In the genomic region with DNA sequence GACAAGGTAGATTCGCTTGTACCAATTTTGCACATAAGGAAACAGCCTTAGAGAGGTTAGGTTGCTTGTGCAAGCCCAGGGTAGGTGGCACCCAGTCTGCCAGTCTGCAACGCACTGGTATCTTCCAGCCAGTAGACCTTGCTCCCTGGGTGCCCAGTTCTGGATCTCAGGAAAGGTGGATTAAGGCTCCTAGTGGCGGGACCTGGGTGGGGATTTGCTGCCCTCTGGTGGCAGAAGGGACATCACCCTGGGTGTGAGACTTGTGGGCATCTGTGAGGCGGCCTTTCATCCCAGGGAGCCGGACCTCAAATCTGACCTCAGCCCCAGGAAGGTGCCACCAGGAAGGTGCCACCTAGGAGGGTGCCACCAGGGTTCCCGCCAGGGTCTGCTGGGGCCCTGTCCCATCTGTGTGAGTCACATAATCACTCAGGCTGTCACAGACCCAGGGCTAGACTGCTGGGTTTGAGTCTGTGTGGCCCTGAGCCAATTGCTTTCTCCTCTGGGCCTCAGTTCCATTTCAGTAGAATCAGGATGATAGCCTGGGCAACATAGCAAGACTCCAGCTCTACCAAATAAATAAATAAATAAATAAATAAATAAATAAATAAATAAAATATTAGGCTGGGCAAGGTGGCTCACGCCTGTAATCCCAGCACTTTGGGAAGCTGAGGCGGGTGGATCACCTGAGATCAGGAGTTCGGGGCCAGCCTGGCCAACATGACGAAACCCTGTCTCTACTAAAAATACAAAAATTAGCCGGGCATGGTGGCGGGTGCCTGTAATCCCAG, we compare ENCODE assay signal across 9 cellular contexts. TPM values are rescaled to one million over a fixed set of nuclear protein-coding genes. Genes with fewer than 3 reads are reported as not detected.
DNase-seq lines count a peak whose midpoint lies in the region; ATAC-seq and TF ChIP-seq lines count a peak whose summit lies in the region.
"Had no signal": no experiment of that assay in that cellular context is flagged by ENCODE, and none has a peak within 500 bp of the region (broad histone marks: within the 10 kb centered on the region; RNA-seq: fewer than 3 reads in every experiment).

No MANE protein-coding gene starts in this region.

- peaks cover 5% of the 10 kb centered on the region in 2 donors for H3K4me1 Mint-ChIP-seq in natural killer cell
- peaks cover 17% of the 10 kb centered on the region for H3K4me1 Mint-ChIP-seq in stimulated activated memory B cell treated with anti-CD40 and anti-IgM and Interleukin-4, amounts not matched to agents 10 μg/mL and 1 μg/mL and 100 μg/mL, for 72 hours

- intact Hi-C loops in esophagus squamous epithelium (cut with DNase I) (no loop called here), natural killer cell (cut with micrococcal nuclease) (loop anchor here (1.0 kb wide), 1 partner anchor 112 kb away; no protein-coding TSS in a partner anchor)

- H3K4me1 ChIP-seq in OCI-LY1 (ENCODE audit: insufficient read depth, low read length, severe bottlenecking): peaks cover 7% of the 10 kb centered on the region
- peaks cover 0 to 11% (median 6%) of the 10 kb centered on the region in 3 donors for H3K4me1 ChIP-seq in esophagus squamous epithelium

- no peaks in the 10 kb centered on the region for H4K20me1 ChIP-seq in OCI-LY1 (ENCODE audit: insufficient read depth, low read length)

- H3F3A ChIP-seq in OCI-LY1 (ENCODE audit: insufficient read depth, low read length): no peaks in the 10 kb centered on the region; the same call in none of the 2 replicates

- H2AFZ ChIP-seq in OCI-LY1 (ENCODE audit: low read length): no peak overlapping the region

- no peaks in the 10 kb centered on the region for H3K27me3 ChIP-seq in OCI-LY1 (ENCODE audit: insufficient read depth, low read length)
- no peaks in the 10 kb centered on the region for H3K27me3 ChIP-seq in esophagus squamous epithelium

- H3K36me3 ChIP-seq in OCI-LY1 (ENCODE audit: insufficient read depth, low read length) (peaks cover 41% of the 10 kb centered on the region), esophagus squamous epithelium (peaks cover 0 to 43% (median 0%) of the 10 kb centered on the region in 3 donors)

- TF ChIP-seq CTCF in OCI-LY1 (IDR thresholded peaks at IDR 0.05; ENCODE audit: low read length) (peak; percentile 100), esophagus squamous epithelium (IDR thresholded peaks at IDR 0.05) (peak; percentile 85 to 95 (median 92)), natural killer cell (IDR thresholded peaks at IDR 0.05) (peak; percentile 83)

- ATAC-seq in natural killer cell: peak; percentile 75 to 86 (median 81)
- peak; percentile 85 for ATAC-seq in stimulated activated memory B cell treated with anti-CD40 and anti-IgM and Interleukin-4, amounts not matched to agents 10 μg/mL and 1 μg/mL and 100 μg/mL, for 72 hours
- no peak for ATAC-seq in GM19351 (IDR thresholded peaks at IDR 0.05; ENCODE audit: unreplicated experiment)

- no peaks in the 10 kb centered on the region for H3K9me2 ChIP-seq in OCI-LY1 (ENCODE audit: low read depth, low read length)

- no peak overlapping the region for H3K4me2 ChIP-seq in OCI-LY1 (ENCODE audit: low read length)

- H3K27ac Mint-ChIP-seq in natural killer cell: no peak overlapping the region
- no peak overlapping the region for H3K27ac Mint-ChIP-seq in stimulated activated memory B cell treated with anti-CD40 and anti-IgM and Interleukin-4, amounts not matched to agents 10 μg/mL and 1 μg/mL and 100 μg/mL, for 72 hours
- H3K27ac Mint-ChIP-seq: T-helper 1 cell treated with Interleukin-12 subunit alpha and Interleukin-12 subunit beta and Interleukin-4 antibody, amounts not matched to agents 30 μg/mL and 1 μg/mL, for 36 hours had no signal

- H3K27ac ChIP-seq in OCI-LY1 (ENCODE audit: low read depth, low read length, poor library complexity, severe bottlenecking): no peak overlapping the region
- H3K27ac ChIP-seq in esophagus squamous epithelium: no peak overlapping the region

- DNase-seq in DMS 273 treated with DMSO at 0.1 percent for 48 hours (lab: John Stamatoyannopoulos, UW) (peak; percentile 45), HT-29 (ENCODE audit: low spot score) (peak; percentile 95), activated T-cell treated with anti-CD3 and anti-CD28 coated beads for 48 hours (ENCODE audit: low read depth) (peak; percentile 52), esophagus squamous epithelium (lab: John Stamatoyannopoulos, UW) (no peak), natural killer cell (peak; percentile 66)

- H3K4me3 Mint-ChIP-seq in natural killer cell: no peak overlapping the region
- no peak overlapping the region for H3K4me3 Mint-ChIP-seq in stimulated activated memory B cell treated with anti-CD40 and anti-IgM and Interleukin-4, amounts not matched to agents 10 μg/mL and 1 μg/mL and 100 μg/mL, for 72 hours
- H3K4me3 Mint-ChIP-seq: T-helper 1 cell treated with Interleukin-12 subunit alpha and Interleukin-12 subunit beta and Interleukin-4 antibody, amounts not matched to agents 30 μg/mL and 1 μg/mL, for 36 hours had no signal

- no peak overlapping the region for H3K9ac ChIP-seq in OCI-LY1 (ENCODE audit: low read length)

- H3K79me2 ChIP-seq in OCI-LY1 (ENCODE audit: insufficient read depth, low read length): no peaks in the 10 kb centered on the region

- H3K36me3 Mint-ChIP-seq in natural killer cell: no peaks in the 10 kb centered on the region
- peaks cover 8% of the 10 kb centered on the region for H3K36me3 Mint-ChIP-seq in stimulated activated memory B cell treated with anti-CD40 and anti-IgM and Interleukin-4, amounts not matched to agents 10 μg/mL and 1 μg/mL and 100 μg/mL, for 72 hours

- H3K9me3 ChIP-seq in OCI-LY1 (ENCODE audit: low read length): no peaks in the 10 kb centered on the region
- no peaks in the 10 kb centered on the region for H3K9me3 ChIP-seq in esophagus squamous epithelium

- H3K9me3 Mint-ChIP-seq in natural killer cell: no peaks in the 10 kb centered on the region
- no peaks in the 10 kb centered on the region for H3K9me3 Mint-ChIP-seq in stimulated activated memory B cell treated with anti-CD40 and anti-IgM and Interleukin-4, amounts not matched to agents 10 μg/mL and 1 μg/mL and 100 μg/mL, for 72 hours
- H3K9me3 Mint-ChIP-seq: T-helper 1 cell treated with Interleukin-12 subunit alpha and Interleukin-12 subunit beta and Interleukin-4 antibody, amounts not matched to agents 30 μg/mL and 1 μg/mL, for 36 hours had no signal

- no peaks in the 10 kb centered on the region for H3K27me3 Mint-ChIP-seq in natural killer cell (ENCODE audit: low read depth in 2 of 2)
- H3K27me3 Mint-ChIP-seq in stimulated activated memory B cell treated with anti-CD40 and anti-IgM and Interleukin-4, amounts not matched to agents 10 μg/mL and 1 μg/mL and 100 μg/mL, for 72 hours: no peaks in the 10 kb centered on the region

- no peak for TF ChIP-seq POLR2A in esophagus squamous epithelium (IDR thresholded peaks at IDR 0.05)

- H3K4me3 ChIP-seq in OCI-LY1 (ENCODE audit: low read depth, low read length, poor library complexity, severe bottlenecking): no peak overlapping the region
- H3K4me3 ChIP-seq in esophagus squamous epithelium: no peak overlapping the region

- WGBS in esophagus squamous epithelium, 2 donors: 70 to 77% methylated on average over 7 to 9 of the region's 12 CpGs

RNA-seq across cellular contexts. Expression of a gene that starts 5.3 kb away (rescaled TPM):
- 34.8 and 38.8 TPM in 2 replicates for total RNA-seq in HT-29 (2014; rRNA removed; shearing (Covaris generic))
- 10 to 100 TPM; 12.5 to 24.6 (median 16.5) TPM for total RNA-seq in esophagus squamous epithelium
- total RNA-seq in natural killer cell: 10 to 100 TPM; 38.2 to 44.2 (median 39.5) TPM

RNA-seq across cellular contexts. Expression of a gene that starts 34.6 kb away (rescaled TPM):
- total RNA-seq in HT-29 (2014; rRNA removed; shearing (Covaris generic)): not detected in 2 replicates
- not detected for total RNA-seq in esophagus squamous epithelium
- not detected for total RNA-seq in natural killer cell

RNA-seq across cellular contexts. Expression of a gene that starts 42.5 kb away (rescaled TPM):
- 37.4 and 39.8 TPM in 2 replicates for total RNA-seq in HT-29 (2014; rRNA removed; shearing (Covaris generic))
- total RNA-seq in esophagus squamous epithelium: 1 to 10 TPM in 3 of 4 donors, under 1 TPM in 1; 0.30 to 9.1 (median 5.1) TPM
- total RNA-seq in natural killer cell: 10 to 100 TPM; 39.1 to 55.0 (median 41.3) TPM
